ENCODE assay signal across 8 cellular contexts in the genomic region with DNA sequence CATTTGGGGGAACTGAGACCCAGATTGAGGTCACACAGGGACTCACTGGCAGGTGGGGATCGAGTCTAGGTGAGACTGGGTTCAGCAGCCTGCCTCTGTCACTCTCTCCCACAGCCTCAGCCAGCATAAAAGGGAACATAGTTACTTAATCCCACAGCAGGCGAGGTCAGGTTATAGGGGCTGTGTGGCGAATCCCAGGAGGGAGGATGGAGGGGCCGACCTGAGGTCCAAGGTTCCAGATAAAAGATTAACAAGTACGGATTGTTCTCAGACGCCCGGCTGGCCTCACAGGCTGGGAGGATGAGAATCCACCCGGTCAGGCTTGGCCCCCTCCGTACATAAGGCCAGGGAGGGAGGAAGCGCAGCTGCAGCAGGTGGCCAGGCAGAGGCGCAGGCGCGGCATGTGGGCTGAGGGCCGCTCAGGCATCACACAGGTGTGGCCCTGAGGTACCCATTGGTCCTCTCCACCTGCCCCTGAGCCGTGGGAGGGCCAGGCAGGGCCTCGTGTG. TPM values are rescaled to one million over a fixed set of nuclear protein-coding genes. Genes with fewer than 3 reads are reported as not detected.
DNase-seq lines count a peak whose midpoint lies in the region; ATAC-seq and TF ChIP-seq lines count a peak whose summit lies in the region.

No MANE protein-coding gene starts in this region.

- H3K27me3 ChIP-seq in CD8-positive, alpha-beta memory T cell (ENCODE audit: insufficient read depth, low read length, poor library complexity, severe bottlenecking): no peaks in the 10 kb centered on the region
- no peaks in the 10 kb centered on the region for H3K27me3 ChIP-seq in Loucy (ENCODE audit: insufficient read depth, low read length, poor library complexity, severe bottlenecking)

- no peak overlapping the region for H3K9ac ChIP-seq in Loucy (ENCODE audit: low read depth, low read length, poor library complexity, severe bottlenecking)

- H3F3A ChIP-seq in Loucy (ENCODE audit: low read depth): peaks cover 8% of the 10 kb centered on the region; the same call in 1 of the 2 replicates

- POLR2A ChIA-PET in CD8-positive, alpha-beta memory T cell (lab: Charles Lee): interaction anchor here (0.5 to 1.9 kb wide), 4 partner anchors 25 to 81 kb away, joined by 3 to 9 read pairs (median 3); no protein-coding TSS in a partner anchor

- no peaks in the 10 kb centered on the region for H3K9me3 ChIP-seq in CD8-positive, alpha-beta memory T cell (ENCODE audit: low read length)
- no peaks in the 10 kb centered on the region for H3K9me3 ChIP-seq in Loucy (ENCODE audit: insufficient read depth, low read depth, low read length)

- H3K27ac Mint-ChIP-seq in CD8-positive, alpha-beta memory T cell: peak overlapping the region; percentile 62 to 99 (median 90)

- H3K4me3 ChIP-seq in CD8-positive, alpha-beta memory T cell (ENCODE audit: low read length): peak overlapping the region; percentile 72
- H3K4me3 ChIP-seq in Loucy (ENCODE audit: low read length, poor library complexity, severe bottlenecking) (no peak overlapping the region), epithelial cell of proximal tubule (ENCODE audit: low read depth, low read length) (no peak overlapping the region)

- peaks cover 0 to 2% of the 10 kb centered on the region in 2 donors for H3K27me3 Mint-ChIP-seq in CD8-positive, alpha-beta memory T cell

- no peak overlapping the region for H2AFZ ChIP-seq in Loucy (ENCODE audit: low read length)

- H3K9me3 Mint-ChIP-seq in CD8-positive, alpha-beta memory T cell: peaks cover 0 to 2% (median 0%) of the 10 kb centered on the region in 5 donors

- H3K36me3 Mint-ChIP-seq in CD8-positive, alpha-beta memory T cell: peaks cover 0 to 29% (median 3%) of the 10 kb centered on the region in 3 donors

- H3K4me2 ChIP-seq in Loucy (ENCODE audit: low read depth, low read length, poor library complexity, severe bottlenecking): peak overlapping the region; percentile 0

- peak; percentile 39 for ATAC-seq in GM19395 (IDR thresholded peaks at IDR 0.05; ENCODE audit: unreplicated experiment)

- no peaks in the 10 kb centered on the region for H4K20me1 ChIP-seq in Loucy (ENCODE audit: insufficient read depth, low read length, poor library complexity, severe bottlenecking)

- peaks cover 74 to 92% (median 86%) of the 10 kb centered on the region in 3 donors for H3K4me1 Mint-ChIP-seq in CD8-positive, alpha-beta memory T cell

- H3K79me2 ChIP-seq in Loucy (ENCODE audit: insufficient read depth, low read length): no peaks in the 10 kb centered on the region

- H3K4me3 Mint-ChIP-seq in CD8-positive, alpha-beta memory T cell: peak overlapping the region; percentile 23 to 98 (median 92)

- H3K9me2 ChIP-seq in Loucy (replicated peaks; ENCODE audit: low read depth, low read length): no peaks in the 10 kb centered on the region

- H3K4me1 ChIP-seq in CD8-positive, alpha-beta memory T cell (ENCODE audit: insufficient read depth, low read length): peaks cover 79% of the 10 kb centered on the region
- peaks cover 57% of the 10 kb centered on the region for H3K4me1 ChIP-seq in Loucy (ENCODE audit: insufficient read depth, low read length, poor library complexity, severe bottlenecking)

- peak in 1 of 5 donors; percentile 1 for DNase-seq in CD8-positive, alpha-beta memory T cell
- DNase-seq in epithelial cell of proximal tubule (ENCODE audit: low read depth): peak; percentile 50
- no peak for DNase-seq in GF-D8 (lab: John Stamatoyannopoulos, UW)
- no peak for DNase-seq in NCI-H345 (lab: John Stamatoyannopoulos, UW)
- DNase-seq in NCI-H128 (lab: John Stamatoyannopoulos, UW; ENCODE audit: unreplicated experiment): no peak
- DNase-seq in NCI-H1694 treated with DMSO at 0.1 percent for 48 hours (lab: John Stamatoyannopoulos, UW): no peak

- TF ChIP-seq CTCF in Loucy (conservative IDR thresholded peaks at IDR 0.05; ENCODE audit: low read length) (peak; percentile 33; the same call in 1 of the 2 replicates), epithelial cell of proximal tubule (conservative IDR thresholded peaks at IDR 0.05; ENCODE audit: low read depth, low read length) (peak; percentile 15)

- H3K27ac ChIP-seq in CD8-positive, alpha-beta memory T cell (ENCODE audit: low read depth, low read length): no peak overlapping the region

- peaks cover 5% of the 10 kb centered on the region for H3K36me3 ChIP-seq in CD8-positive, alpha-beta memory T cell (ENCODE audit: insufficient read depth, low read length)
- H3K36me3 ChIP-seq in Loucy (ENCODE audit: insufficient read depth, low read length): no peaks in the 10 kb centered on the region

- CTCF ChIA-PET in CD8-positive, alpha-beta memory T cell (lab: Charles Lee): interaction anchor here (1.8 to 1.9 kb wide), 2 partner anchors 45 to 47 kb away, joined by 4 to 5 read pairs; no protein-coding TSS in a partner anchor

RNA-seq across cellular contexts. Expression of a gene that starts 3.3 kb away (rescaled TPM):
- 10 to 100 TPM; 11.3 to 12.3 TPM for total RNA-seq in CD8-positive, alpha-beta memory T cell
- 103 TPM for polyA plus RNA-seq in CD8-positive, alpha-beta memory T cell
- 1.4 and 2.9 TPM in 2 replicates for total RNA-seq in epithelial cell of proximal tubule

RNA-seq across cellular contexts. Expression of a gene that starts 34.2 kb away (rescaled TPM):
- 10 to 100 TPM; 43.2 to 43.6 TPM for total RNA-seq in CD8-positive, alpha-beta memory T cell
- polyA plus RNA-seq in CD8-positive, alpha-beta memory T cell: 66.4 TPM
- 64.6 and 85.2 TPM in 2 replicates for total RNA-seq in epithelial cell of proximal tubule
